In the genomic region with DNA sequence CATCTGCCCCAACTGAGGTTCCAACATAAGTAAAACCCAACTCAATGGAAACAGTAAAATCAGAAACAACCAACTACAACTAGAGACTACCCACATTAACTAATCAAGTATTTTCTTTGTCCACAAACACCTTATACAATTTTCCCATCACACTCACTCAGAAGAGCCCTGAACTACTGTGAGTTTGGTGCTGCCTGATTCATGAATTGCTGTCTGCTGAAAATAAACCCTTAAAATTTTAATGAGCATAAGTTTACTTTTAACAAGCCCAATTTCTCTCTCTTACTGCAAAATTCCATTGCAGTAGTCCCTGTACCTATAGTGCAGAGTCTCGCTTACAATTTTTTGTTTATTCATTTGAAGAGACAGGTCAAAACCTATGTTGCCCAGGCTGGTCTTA, we compare ENCODE assay signal across 9 cellular contexts.
"Had no signal": no experiment of that assay in that cellular context is flagged by ENCODE, and none has a peak within 500 bp of the region (broad histone marks: within the 10 kb centered on the region; RNA-seq: fewer than 3 reads in every experiment).

No MANE protein-coding gene starts in this region.

- H3K4me3 Mint-ChIP-seq: H9, HFFc6, IgD-negative memory B cell had no signal

- H3K4me3 ChIP-seq: GM23248 had no signal

- H3K27ac ChIP-seq: GM23248, HL-60 had no signal

- DNase-seq: GM23248, H9, HCEC 1CT, HFFc6, KG1 had no signal

- H3K27me3 Mint-ChIP-seq: IgD-negative memory B cell had no signal

- H3K4me1 Mint-ChIP-seq: IgD-negative memory B cell had no signal

- H3K9me3 Mint-ChIP-seq: H9, HFFc6, IgD-negative memory B cell had no signal

- FAIRE-seq: H54, HepG2 had no signal

- H3K27ac Mint-ChIP-seq: HFFc6, IgD-negative memory B cell had no signal

- ATAC-seq: HepG2 had no signal
